Comparison of ENCODE assay signal across 17 cellular contexts in the genomic region with DNA sequence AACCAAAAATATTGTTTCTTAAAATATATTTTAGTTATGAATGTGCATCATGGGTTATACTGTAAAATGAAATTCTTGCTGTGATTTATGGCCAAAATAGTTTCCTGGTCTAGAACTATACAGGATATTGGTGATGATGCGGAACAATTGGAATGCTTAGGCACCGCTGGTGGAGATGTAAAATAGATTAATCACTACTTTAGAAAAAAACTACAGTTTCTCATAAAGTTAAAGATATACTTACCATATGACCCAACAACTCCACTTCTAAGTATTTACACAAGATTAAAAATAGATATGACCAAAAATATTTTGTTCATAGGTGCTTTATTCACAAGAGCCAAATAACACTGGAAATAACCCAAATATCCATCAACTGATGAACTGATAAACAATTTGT.
"Had no signal": no experiment of that assay in that cellular context is flagged by ENCODE, and none has a peak within 500 bp of the region (broad histone marks: within the 10 kb centered on the region; RNA-seq: fewer than 3 reads in every experiment).

No MANE protein-coding gene starts in this region.

- H3K4me3 ChIP-seq: lung, prostate gland, right lobe of liver had no signal

- H3K36me3 ChIP-seq: prostate gland, right lobe of liver had no signal

- H3K27me3 ChIP-seq: right lobe of liver had no signal

- H3K4me1 Mint-ChIP-seq: immature natural killer cell had no signal

- DNase-seq: activated CD4-positive, alpha-beta T cell treated with anti-CD3 and anti-CD28 coated beads for 4 hours; activated CD8-positive, alpha-beta T cell treated with anti-CD3 and anti-CD28 coated beads for 36 hours; activated gamma-delta T cell; activated T-cell treated with anti-CD3 and anti-CD28 coated beads, Interleukin-2, amount 50 U/mL, for 48 hours; cerebellar nuclear complex; dermis blood vessel endothelial cell; glutamatergic neuron; immature natural killer cell; left colon; midbrain; right lobe of liver; stimulated activated CD4-positive, alpha-beta T cell treated with anti-CD3 and anti-CD28 coated beads, Interleukin-1b, Interleukin-23, amount 100 ng/mL, for 48 hours; T-helper 2 cell had no signal

- H3K27ac Mint-ChIP-seq: activated CD8-positive, alpha-beta T cell treated with anti-CD3 and anti-CD28 coated beads for 36 hours; activated naive CD4-positive, alpha-beta T cell treated with anti-CD3 and anti-CD28 coated beads, Interleukin-2, amount 50 U/mL, for 72 hours; immature natural killer cell; WTC11 had no signal

- H3K27ac ChIP-seq: prostate gland, right lobe of liver had no signal

- H3K27me3 Mint-ChIP-seq: activated CD8-positive, alpha-beta T cell treated with anti-CD3 and anti-CD28 coated beads for 36 hours had no signal

- H3K9me3 Mint-ChIP-seq: WTC11 had no signal

- H3K4me3 Mint-ChIP-seq: activated CD8-positive, alpha-beta T cell treated with anti-CD3 and anti-CD28 coated beads for 36 hours; immature natural killer cell; WTC11 had no signal

- H3K4me1 ChIP-seq: prostate gland, right lobe of liver had no signal

- ATAC-seq: activated CD8-positive, alpha-beta T cell treated with anti-CD3 and anti-CD28 coated beads for 36 hours; activated naive CD4-positive, alpha-beta T cell treated with anti-CD3 and anti-CD28 coated beads, Interleukin-2, amount 50 U/mL, for 72 hours; left colon; right lobe of liver had no signal

- H3K36me3 Mint-ChIP-seq: activated naive CD4-positive, alpha-beta T cell treated with anti-CD3 and anti-CD28 coated beads, Interleukin-2, amount 50 U/mL, for 72 hours; immature natural killer cell; WTC11 had no signal

- H3K9me3 ChIP-seq: prostate gland, right lobe of liver had no signal
